ENCODE assay signal across 8 cellular contexts in the genomic region with DNA sequence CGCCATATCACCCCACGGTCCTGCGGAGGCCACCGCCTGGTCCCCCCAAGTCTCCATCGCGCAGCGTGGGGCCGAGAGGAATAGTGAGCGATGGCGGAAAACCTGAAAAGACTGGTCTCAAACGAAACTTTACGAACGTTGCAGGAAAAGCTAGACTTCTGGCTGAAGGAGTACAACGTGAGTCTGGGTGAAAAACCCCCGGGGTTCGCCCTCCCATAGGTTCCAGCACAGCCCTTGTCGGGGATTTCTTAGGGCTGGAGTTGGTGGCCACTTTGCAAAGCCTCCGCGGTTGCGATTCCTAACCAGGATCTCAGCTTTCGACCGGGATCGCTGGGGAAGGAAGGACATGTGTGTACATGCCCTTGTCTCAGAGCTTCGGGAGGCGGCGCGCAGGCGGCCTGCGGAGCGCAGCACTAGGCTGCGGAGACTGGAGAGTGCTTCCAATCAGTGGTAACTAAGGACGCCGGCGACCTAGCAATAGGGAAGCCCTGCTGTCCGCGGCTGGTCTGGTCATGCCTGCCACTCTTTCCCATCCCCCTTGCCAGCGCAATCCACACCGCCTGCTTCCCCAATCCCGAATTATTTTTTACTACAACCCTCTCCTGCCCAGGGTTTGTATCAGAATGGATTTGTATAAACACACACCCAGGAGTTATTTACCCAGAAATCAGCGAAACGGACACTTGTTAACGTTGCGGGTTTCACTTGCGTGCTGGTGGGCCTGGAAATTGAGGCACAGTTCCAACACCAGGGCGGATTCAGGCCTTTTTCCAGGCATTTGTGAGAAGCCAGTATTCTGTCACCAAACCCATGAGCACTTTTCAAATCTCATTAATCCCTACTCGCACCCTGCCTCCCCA. TPM values are rescaled to one million over a fixed set of nuclear protein-coding genes. Genes with fewer than 3 reads are reported as not detected.
DNase-seq lines count a peak whose midpoint lies in the region; ATAC-seq, FAIRE-seq and TF ChIP-seq lines count a peak whose summit lies in the region.

No MANE protein-coding gene starts in this region.

- TF ChIP-seq POLR2A in GM12878 (IDR thresholded peaks at IDR 0.05; ENCODE audit: low read depth, low read length), result no peak

- TF ChIP-seq RAD21 in GM12878 (IDR thresholded peaks at IDR 0.05; ENCODE audit: insufficient read depth, low read depth, low read length), result no peak

- peaks cover 6 to 7% of the 10 kb centered on the region in 2 donors for H3K4me1 Mint-ChIP-seq in natural killer cell treated with Interleukin-12 subunit alpha and Interleukin-12 subunit beta and Interleukin-15 and Interleukin-18, amount 100 ng/mL, for 72 hours (ENCODE audit: low read depth in 2 of 2)
- no peaks in the 10 kb centered on the region for H3K4me1 Mint-ChIP-seq in natural killer cell

- peaks cover 30 to 52% of the 10 kb centered on the region in 2 donors for H3K27me3 Mint-ChIP-seq in natural killer cell treated with Interleukin-12 subunit alpha and Interleukin-12 subunit beta and Interleukin-15 and Interleukin-18, amount 100 ng/mL, for 72 hours
- H3K27me3 Mint-ChIP-seq in natural killer cell (ENCODE audit: low read depth in 2 of 2), result peaks cover 38 to 45% of the 10 kb centered on the region in 2 donors

- H3K79me2 ChIP-seq in GM12878 (ENCODE audit: control insufficient read depth, insufficient read depth, low read length), result no peaks in the 10 kb centered on the region

- H4K20me1 ChIP-seq in GM12878 (ENCODE audit: control insufficient read depth, insufficient read depth), result no peaks in the 10 kb centered on the region

- peaks cover 7% of the 10 kb centered on the region for H3K36me3 Mint-ChIP-seq in natural killer cell treated with Interleukin-12 subunit alpha and Interleukin-12 subunit beta and Interleukin-15 and Interleukin-18, amount 100 ng/mL, for 72 hours
- peaks cover 5% of the 10 kb centered on the region for H3K36me3 Mint-ChIP-seq in natural killer cell

- CTCF ChIA-PET in GM12878 (lab: Yijun Ruan, JAX), result interaction anchor here (1.2 kb wide), 1 partner anchor 156 kb away, joined by 3 read pairs; no protein-coding TSS in a partner anchor

- peak; percentile 44 to 48 for ATAC-seq in natural killer cell treated with Interleukin-12 subunit alpha and Interleukin-12 subunit beta and Interleukin-15 and Interleukin-18, amount 100 ng/mL, for 72 hours
- no peak for ATAC-seq in natural killer cell
- peak; percentile 66 for ATAC-seq in HG02610 (IDR thresholded peaks at IDR 0.05; ENCODE audit: unreplicated experiment)
- ATAC-seq in GM12878, result peak; percentile 83
- peak; percentile 92 for ATAC-seq in sciatic nerve

- peaks cover 4% of the 10 kb centered on the region for H3K9me3 Mint-ChIP-seq in natural killer cell treated with Interleukin-12 subunit alpha and Interleukin-12 subunit beta and Interleukin-15 and Interleukin-18, amount 100 ng/mL, for 72 hours
- peaks cover 0 to 4% of the 10 kb centered on the region in 2 donors for H3K9me3 Mint-ChIP-seq in natural killer cell

- H3K36me3 ChIP-seq in GM12878 (ENCODE audit: control insufficient read depth in 2 of 2, insufficient read depth in 2 of 2, low read length in 1 of 2), result no peaks in the 10 kb centered on the region

- no peak for TF ChIP-seq EP300 in GM12878 (IDR thresholded peaks at IDR 0.05; ENCODE audit: borderline replicate concordance in 1 of 2, control insufficient read depth in 1 of 2, low read depth in 2 of 2, low read length in 2 of 2)

- peaks cover 9% of the 10 kb centered on the region for H3K4me1 ChIP-seq in GM12878 (ENCODE audit: control insufficient read depth, insufficient read depth, low read length)

- in situ Hi-C loops in GM12878 (cut with MboI), result no loop called here

- H2AFZ ChIP-seq in GM12878 (ENCODE audit: control insufficient read depth, low read depth, low read length), result peak overlapping the region; percentile 84

- H3K4me3 Mint-ChIP-seq in natural killer cell treated with Interleukin-12 subunit alpha and Interleukin-12 subunit beta and Interleukin-15 and Interleukin-18, amount 100 ng/mL, for 72 hours, result peak overlapping the region; percentile 34
- no peak overlapping the region for H3K4me3 Mint-ChIP-seq in natural killer cell

- TF ChIP-seq CTCF in natural killer cell (IDR thresholded peaks at IDR 0.05), result no peak
- TF ChIP-seq CTCF in GM12878 (IDR thresholded peaks at IDR 0.05 in 2 of 3, conservative IDR thresholded peaks at IDR 0.05 in 1 of 3; ENCODE audit: control insufficient read depth in 2 of 3, extremely low read depth in 1 of 3, insufficient read depth in 1 of 3, low read depth in 3 of 3, low read length in 3 of 3), result no peak

- SMC1A ChIA-PET in GM12878 (lab: Charles Lee; ENCODE audit: uncharacterized antibody, unreplicated experiment), result interaction anchor here (0.6 kb wide), 1 partner anchor 175 kb away, joined by 3 read pairs; no protein-coding TSS in a partner anchor

- H3K9me3 ChIP-seq in GM12878 (replicated peaks; ENCODE audit: control insufficient read depth, insufficient read depth, low read length), result no peaks in the 10 kb centered on the region; the same call in 2 of the 3 replicates

- H3K4me2 ChIP-seq in GM12878 (ENCODE audit: control insufficient read depth, insufficient read depth), result peak overlapping the region; percentile 98

- RAD21 ChIA-PET in GM12878 (lab: Charles Lee; ENCODE audit: unreplicated experiment), result no interaction called here

- peak overlapping the region; percentile 56 for H3K9ac ChIP-seq in GM12878 (ENCODE audit: control insufficient read depth, insufficient read depth, low read length)

- H3K27ac Mint-ChIP-seq in natural killer cell treated with Interleukin-12 subunit alpha and Interleukin-12 subunit beta and Interleukin-15 and Interleukin-18, amount 100 ng/mL, for 72 hours, result no peak overlapping the region
- H3K27ac Mint-ChIP-seq in natural killer cell, result no peak overlapping the region

- H3K4me3 ChIP-seq in GM12878, result peak overlapping the region; percentile 84

- no TSS peak for BruUV-seq in GM12878 (replicated peaks; lab: Mats Ljungman, UMichigan)

- intact Hi-C loops in natural killer cell (cut with micrococcal nuclease), result no loop called here
- intact Hi-C loops in GM12878 (cut with micrococcal nuclease; ENCODE audit: unreplicated experiment), result no loop called here
- intact Hi-C loops in sciatic nerve (cut with DNase I), result no loop called here

- H3K27ac ChIP-seq in GM12878 (ENCODE audit: control insufficient read depth, insufficient read depth), result no peak overlapping the region

- peaks cover 0 to 8% of the 10 kb centered on the region in 2 experiments; a peak in 3 of 4 replicates for H3K27me3 ChIP-seq in GM12878 (replicated peaks in 1 of 2; ENCODE audit: control insufficient read depth in 2 of 2, insufficient read depth in 2 of 2, low read length in 1 of 2)

- under 1% methylated on average over 46 of the region's 46 CpGs for WGBS in GM12878 (ENCODE audit: insufficient coverage, insufficient replicate concordance, low lambda C conversion rate, missing lambda C conversion rate)

- no peak for DNase-seq in natural killer cell treated with Interleukin-12 subunit alpha and Interleukin-12 subunit beta and Interleukin-15 and Interleukin-18, amount 100 ng/mL, for 72 hours (ENCODE audit: low spot score)
- DNase-seq in natural killer cell (no peak), NCI-H2171 treated with DMSO at 0.1 percent for 48 hours (lab: John Stamatoyannopoulos, UW) (peak; percentile 69), GM12878 (ENCODE audit: low read depth, low spot score) (no peak), iPS DF 19.7 (ENCODE audit: low read depth, low spot score) (peak; percentile 73), sciatic nerve (ENCODE audit: low spot score) (peak; percentile 76), superior temporal gyrus (ENCODE audit: extremely low spot score) (no peak)

- FAIRE-seq in GM12878 (lab: Jason Lieb, UNC), result no peak

- POLR2A ChIA-PET in GM12878 (lab: Charles Lee), result no interaction called here

RNA-seq across cellular contexts. Expression of a gene that starts 0.7 kb away (rescaled TPM):
- total RNA-seq in natural killer cell treated with Interleukin-12 subunit alpha and Interleukin-12 subunit beta and Interleukin-15 and Interleukin-18, amount 100 ng/mL, for 72 hours, result not detected
- total RNA-seq in natural killer cell (not detected), GM12878 (2014; rRNA removed) (1.6 and 1.7 TPM in 2 replicates), GM12878 (2014; rRNA removed; fragmentation: Illumina TruSeq; extraction: Trizol) (2.0 and 2.2 TPM in 2 replicates), GM12878 (2021) (2.4 and 3.5 TPM in 2 replicates), sciatic nerve (10.8 TPM)
- 0.95 and 1.2 TPM in 2 replicates for total RNA-seq in GM12878 (2013; cell fraction: nucleolus; rRNA removed)
- polyA plus RNA-seq in GM12878 (2011; ENCODE audit: low read depth), result 0.39 TPM
- polyA plus RNA-seq in GM12878 (2011; rRNA removed) (1.8 and 1.9 TPM in 2 replicates), GM12878 (2014; fragmentation: Illumina TruSeq; extraction: Trizol) (1.7 and 4.8 TPM in 2 replicates), GM12878 (2014; fragmentation: Nextera tagmentation; extraction: Ambion mirVana) (under 1 TPM; 0.39 to 0.55 TPM), GM12878 (2014; rRNA removed) (1.9 and 2.6 TPM in 2 replicates), GM12878 (2016; fragmentation: Nextera tagmentation; extraction: Ambion mirVana) (1 to 10 TPM; 4.2 to 4.5 TPM)
- 1.5 and 1.6 TPM in 2 replicates for polyA plus RNA-seq in GM12878 (2011; cell fraction: cytosol; rRNA removed)
- polyA plus RNA-seq in GM12878 (2011; cell fraction: nucleus; rRNA removed), result 3.2 and 3.5 TPM in 2 replicates
- 0.91 and 1.3 TPM in 2 replicates for polyA plus RNA-seq in GM12878 (2012)
- polyA minus RNA-seq in GM12878 (2011; rRNA and poly(A)+ RNA removed), result 1.5 and 2.0 TPM in 2 replicates
- polyA minus RNA-seq in GM12878 (2011; cell fraction: cytosol; rRNA and poly(A)+ RNA removed), result 1.1 and 1.9 TPM in 2 replicates
- 0.97 and 1.3 TPM in 2 replicates for polyA minus RNA-seq in GM12878 (2011; cell fraction: nucleus; rRNA and poly(A)+ RNA removed)

RNA-seq across cellular contexts. Expression of a gene that starts 13.7 kb away (rescaled TPM):
- 1 to 10 TPM; 6.6 to 9.2 TPM for total RNA-seq in natural killer cell treated with Interleukin-12 subunit alpha and Interleukin-12 subunit beta and Interleukin-15 and Interleukin-18, amount 100 ng/mL, for 72 hours
- 1 to 10 TPM in 1 of 3 donors, under 1 TPM in 2; 0.14 to 1.6 (median 0.68) TPM for total RNA-seq in natural killer cell
- 1.6 and 1.9 TPM in 2 replicates for total RNA-seq in GM12878 (2013; cell fraction: nucleolus; rRNA removed)
- 4.7 and 5.5 TPM in 2 replicates for total RNA-seq in GM12878 (2014; rRNA removed)
- 4.9 and 5.1 TPM in 2 replicates for total RNA-seq in GM12878 (2014; rRNA removed; fragmentation: Illumina TruSeq; extraction: Trizol)
- total RNA-seq in GM12878 (2021), result 7.7 and 8.8 TPM in 2 replicates
- 1.8 TPM for polyA plus RNA-seq in GM12878 (2011; ENCODE audit: low read depth)
- polyA plus RNA-seq in GM12878 (2011; rRNA removed), result 5.1 and 6.6 TPM in 2 replicates
- polyA plus RNA-seq in GM12878 (2011; cell fraction: cytosol; rRNA removed), result 2.4 and 3.3 TPM in 2 replicates
- 1.4 and 1.7 TPM in 2 replicates for polyA plus RNA-seq in GM12878 (2011; cell fraction: nucleus; rRNA removed)
- 2.4 and 2.7 TPM in 2 replicates for polyA plus RNA-seq in GM12878 (2012)
- polyA plus RNA-seq in GM12878 (2014; fragmentation: Illumina TruSeq; extraction: Trizol), result 8.9 and 14.6 TPM in 2 replicates
- 1 to 10 TPM; 7.1 to 8.1 TPM for polyA plus RNA-seq in GM12878 (2014; fragmentation: Nextera tagmentation; extraction: Ambion mirVana)
- polyA plus RNA-seq in GM12878 (2014; rRNA removed), result 5.0 and 5.5 TPM in 2 replicates
- polyA plus RNA-seq in GM12878 (2016; fragmentation: Nextera tagmentation; extraction: Ambion mirVana), result 10 to 100 TPM; 12.5 to 13.2 TPM
- polyA minus RNA-seq in GM12878 (2011; rRNA and poly(A)+ RNA removed), result 1.7 and 3.9 TPM in 2 replicates
- 0.53 and 1.9 TPM in 2 replicates for polyA minus RNA-seq in GM12878 (2011; cell fraction: cytosol; rRNA and poly(A)+ RNA removed)
- polyA minus RNA-seq in GM12878 (2011; cell fraction: nucleus; rRNA and poly(A)+ RNA removed), result 0.36 and 0.86 TPM in 2 replicates
- 154 TPM for total RNA-seq in sciatic nerve

RNA-seq across cellular contexts. Expression of a gene that starts 31.7 kb away (rescaled TPM):
- total RNA-seq in natural killer cell treated with Interleukin-12 subunit alpha and Interleukin-12 subunit beta and Interleukin-15 and Interleukin-18, amount 100 ng/mL, for 72 hours, result under 1 TPM in 1 of 2 donors, not detected in 1; 0.17 TPM
- total RNA-seq in natural killer cell, result not detected
- total RNA-seq in GM12878 (2013; cell fraction: nucleolus; rRNA removed), result 0.42 TPM in 1 of 2 replicates, not detected in the other
- total RNA-seq in GM12878 (2014; rRNA removed), result 0.11 and 0.17 TPM in 2 replicates
- 0.18 TPM in 2 replicates for total RNA-seq in GM12878 (2014; rRNA removed; fragmentation: Illumina TruSeq; extraction: Trizol)
- 0.11 and 0.13 TPM in 2 replicates for total RNA-seq in GM12878 (2021)
- polyA plus RNA-seq in GM12878 (2011; ENCODE audit: low read depth), result not detected
- polyA plus RNA-seq in GM12878 (2011; rRNA removed), result 0.05 and 0.09 TPM in 2 replicates
- polyA plus RNA-seq in GM12878 (2011; cell fraction: cytosol; rRNA removed), result 0.01 and 0.05 TPM in 2 replicates
- 0.16 and 0.25 TPM in 2 replicates for polyA plus RNA-seq in GM12878 (2011; cell fraction: nucleus; rRNA removed)
- polyA plus RNA-seq in GM12878 (2012), result 0.03 TPM in 1 of 2 replicates, not detected in the other
- polyA plus RNA-seq in GM12878 (2014; fragmentation: Illumina TruSeq; extraction: Trizol), result 0.09 and 0.11 TPM in 2 replicates
- polyA plus RNA-seq in GM12878 (2014; fragmentation: Nextera tagmentation; extraction: Ambion mirVana), result under 1 TPM; 0.02 TPM
- 0.09 and 0.13 TPM in 2 replicates for polyA plus RNA-seq in GM12878 (2014; rRNA removed)
- not detected for polyA plus RNA-seq in GM12878 (2016; fragmentation: Nextera tagmentation; extraction: Ambion mirVana)
- polyA minus RNA-seq in GM12878 (2011; rRNA and poly(A)+ RNA removed), result 0.07 and 0.21 TPM in 2 replicates
- not detected in 2 replicates for polyA minus RNA-seq in GM12878 (2011; cell fraction: cytosol; rRNA and poly(A)+ RNA removed)
- 0.12 TPM in 1 of 2 replicates, not detected in the other for polyA minus RNA-seq in GM12878 (2011; cell fraction: nucleus; rRNA and poly(A)+ RNA removed)
- total RNA-seq in sciatic nerve, result 1.7 TPM

Comparison
In these comparisons a context has a peak if more than half of its experiments do, and no peak if none do; other contexts are left out.
1. ATAC-seq: peak in natural killer cell treated with Interleukin-12 subunit alpha and Interleukin-12 subunit beta and Interleukin-15 and Interleukin-18, amount 100 ng/mL, for 72 hours (2 of 2), HG02610 (single experiment), GM12878 (single experiment) and sciatic nerve (single experiment); none in natural killer cell (0 of 3).
2. DNase-seq: peak in NCI-H2171 treated with DMSO at 0.1 percent for 48 hours (single experiment), iPS DF 19.7 (single experiment) and sciatic nerve (single experiment); none in natural killer cell treated with Interleukin-12 subunit alpha and Interleukin-12 subunit beta and Interleukin-15 and Interleukin-18, amount 100 ng/mL, for 72 hours (single experiment), natural killer cell (single experiment), GM12878 (single experiment) and superior temporal gyrus (single experiment).
3. RNA of a gene that starts 13.7 kb away (total RNA-seq): 154 TPM in sciatic nerve (single experiment); 6.6 to 9.2 TPM in natural killer cell treated with Interleukin-12 subunit alpha and Interleukin-12 subunit beta and Interleukin-15 and Interleukin-18, amount 100 ng/mL, for 72 hours, 1.6 to 8.8 TPM in GM12878 and 0.14 to 1.6 TPM in natural killer cell; every median in the first group is over 10 times any median in the second.